Comparison of ENCODE assay signal across 8 cellular contexts in the genomic region with DNA sequence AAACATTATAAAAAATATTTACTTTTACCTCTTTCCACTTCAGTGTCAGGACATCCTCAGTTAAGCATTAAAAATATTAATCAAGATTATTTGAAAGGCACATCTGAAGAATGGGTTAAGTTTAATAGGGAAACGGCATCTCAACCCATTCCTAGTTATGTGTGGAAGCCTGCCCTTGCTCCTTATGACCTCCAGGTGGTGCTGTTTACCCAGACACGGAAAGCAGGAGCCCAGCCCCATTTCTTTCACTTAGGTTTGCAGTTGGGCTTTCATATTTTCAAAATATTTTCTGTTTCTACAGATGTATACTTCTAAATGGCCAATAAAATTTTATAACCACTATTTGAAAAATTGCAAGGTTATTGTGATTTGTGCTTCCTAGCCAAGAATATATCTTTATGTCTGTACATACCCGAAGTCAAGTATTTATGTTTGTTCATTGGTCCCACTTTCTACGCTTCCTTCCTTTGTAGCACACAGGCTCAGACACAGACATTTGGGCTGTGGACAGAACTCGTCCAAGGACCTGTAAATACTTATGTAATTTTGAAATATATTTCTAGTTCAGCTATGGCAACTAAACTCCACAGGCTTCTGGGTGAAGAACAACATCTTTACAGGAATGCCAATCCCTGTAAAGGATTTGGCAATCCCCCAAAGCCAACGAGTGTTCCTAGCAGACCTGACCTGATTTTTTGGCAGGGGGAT.
DNase-seq lines count a peak whose midpoint lies in the region; ATAC-seq, FAIRE-seq and TF ChIP-seq lines count a peak whose summit lies in the region.

No MANE protein-coding gene starts in this region.

- no peak overlapping the region for H3K27ac ChIP-seq in mesendoderm (ENCODE audit: low read depth, low read length)

- no peak overlapping the region for H2BK5ac ChIP-seq in mesendoderm (ENCODE audit: low read length)

- no peaks in the 10 kb centered on the region for H3K79me2 ChIP-seq in mesendoderm (ENCODE audit: control insufficient read depth, insufficient read depth, low read length)

- CTCF ChIA-PET in WTC11 (lab: Charles Lee), result no interaction called here

- no peaks in the 10 kb centered on the region for H3K27me3 Mint-ChIP-seq in WTC11 (ENCODE audit: low read depth)

- H3K27me3 ChIP-seq in mesendoderm (ENCODE audit: insufficient read depth, low read length, poor library complexity), result no peaks in the 10 kb centered on the region

- H3K4me2 ChIP-seq in mesendoderm (ENCODE audit: low read length), result no peak overlapping the region

- H3K36me3 ChIP-seq in mesendoderm (ENCODE audit: control insufficient read depth, insufficient read depth, low read length), result no peaks in the 10 kb centered on the region

- no peak overlapping the region for H3K4me3 ChIP-seq in mesendoderm (ENCODE audit: low read length)

- H3K4ac ChIP-seq in mesendoderm (ENCODE audit: low read depth, low read length), result no peak overlapping the region

- ATAC-seq in Right ventricle myocardium inferior (peak; percentile 84), HG02884 (IDR thresholded peaks at IDR 0.05; ENCODE audit: unreplicated experiment) (peak; percentile 40), WTC11 (peak; percentile 78)

- intact Hi-C loops in Right ventricle myocardium inferior (cut with DNase I), result loop anchor here (5.0 to 10.0 kb wide), 5 partner anchors 131 to 1749 kb away; no protein-coding TSS in a partner anchor
- intact Hi-C loops in cardiac septum (cut with DNase I), result loop anchor here (2.0 to 10.0 kb wide), 3 partner anchors 251 to 1749 kb away; no protein-coding TSS in a partner anchor

- no peak overlapping the region for H3K18ac ChIP-seq in mesendoderm (ENCODE audit: low read length)

- no peak overlapping the region for H3K4me3 Mint-ChIP-seq in WTC11

- no peak overlapping the region for H4K8ac ChIP-seq in mesendoderm (ENCODE audit: low read depth, low read length)

- no peak overlapping the region for H2BK120ac ChIP-seq in mesendoderm (ENCODE audit: low read depth, low read length)

- H3K9ac ChIP-seq in mesendoderm (ENCODE audit: low read length), result no peak overlapping the region

- DNase-seq in Right ventricle myocardium inferior (ENCODE audit: missing footprints) (no peak), cardiac septum (ENCODE audit: low spot score) (no peak), NCI-H2107 (lab: John Stamatoyannopoulos, UW) (peak; percentile 63), WTC11 (ENCODE audit: low spot score) (no peak), mesendoderm (peak; percentile 50), stromal cell of bone marrow (ENCODE audit: low read depth) (peak; percentile 51)

- H2AK5ac ChIP-seq in mesendoderm (ENCODE audit: low read length), result no peak overlapping the region

- no peak overlapping the region for H3K56ac ChIP-seq in mesendoderm (ENCODE audit: low read length)

- POLR2A ChIA-PET in WTC11 (lab: Charles Lee), result no interaction called here

- no CpG with 5 or more reads among the region's 6 CpGs for WGBS in mesendoderm (ENCODE audit: extremely low coverage, insufficient coverage, low lambda C conversion rate)

- no peak overlapping the region for H3K23ac ChIP-seq in mesendoderm (ENCODE audit: low read length)

- H3K9me3 Mint-ChIP-seq in WTC11, result peaks cover 3% of the 10 kb centered on the region; the same call in 1 of the 2 replicates

- H4K5ac ChIP-seq in mesendoderm (ENCODE audit: low read length), result no peak overlapping the region

- H3K4me1 Mint-ChIP-seq in WTC11, result peaks cover 13% of the 10 kb centered on the region

- peaks cover 2% of the 10 kb centered on the region for H3K36me3 Mint-ChIP-seq in WTC11

- no peaks in the 10 kb centered on the region for H3K4me1 ChIP-seq in mesendoderm (ENCODE audit: control insufficient read depth, low read depth, low read length)

- peak; percentile 96 for FAIRE-seq in endometrium (lab: Jason Lieb, UNC)

- no peak overlapping the region for H2BK15ac ChIP-seq in mesendoderm (replicated peaks; ENCODE audit: low read depth)

- H3K27ac Mint-ChIP-seq in WTC11, result no peak overlapping the region

- peak; percentile 90 for TF ChIP-seq CTCF in WTC11 (IDR thresholded peaks at IDR 0.05)

- H3K79me1 ChIP-seq in mesendoderm (ENCODE audit: low read length), result no peaks in the 10 kb centered on the region

TF ChIP-seq in WTC11, 78 proteins besides CTCF, POLR2A, EP300 and RAD21:
- TF ChIP-seq, protein P1, sequence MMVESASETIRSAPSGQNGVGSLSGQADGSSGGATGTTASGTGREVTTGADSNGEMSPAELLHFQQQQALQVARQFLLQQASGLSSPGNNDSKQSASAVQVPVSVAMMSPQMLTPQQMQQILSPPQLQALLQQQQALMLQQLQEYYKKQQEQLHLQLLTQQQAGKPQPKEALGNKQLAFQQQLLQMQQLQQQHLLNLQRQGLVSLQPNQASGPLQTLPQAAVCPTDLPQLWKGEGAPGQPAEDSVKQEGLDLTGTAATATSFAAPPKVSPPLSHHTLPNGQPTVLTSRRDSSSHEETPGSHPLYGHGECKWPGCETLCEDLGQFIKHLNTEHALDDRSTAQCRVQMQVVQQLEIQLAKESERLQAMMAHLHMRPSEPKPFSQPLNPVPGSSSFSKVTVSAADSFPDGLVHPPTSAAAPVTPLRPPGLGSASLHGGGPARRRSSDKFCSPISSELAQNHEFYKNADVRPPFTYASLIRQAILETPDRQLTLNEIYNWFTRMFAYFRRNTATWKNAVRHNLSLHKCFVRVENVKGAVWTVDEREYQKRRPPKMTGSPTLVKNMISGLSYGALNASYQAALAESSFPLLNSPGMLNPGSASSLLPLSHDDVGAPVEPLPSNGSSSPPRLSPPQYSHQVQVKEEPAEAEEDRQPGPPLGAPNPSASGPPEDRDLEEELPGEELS (CRISPR knock-in tag; IDR thresholded peaks at IDR 0.05), result no peak
- TF ChIP-seq GABPB1 (CRISPR knock-in tag; IDR thresholded peaks at IDR 0.05) (no peak), NR1H2 (CRISPR knock-in tag; IDR thresholded peaks at IDR 0.05) (no peak), ZNF232 (CRISPR knock-in tag; IDR thresholded peaks at IDR 0.05) (no peak), RELA (CRISPR knock-in tag; IDR thresholded peaks at IDR 0.05; ENCODE audit: borderline replicate concordance) (no peak), GTF2I (CRISPR knock-in tag; conservative IDR thresholded peaks at IDR 0.05) (no peak), ZNF263 (CRISPR knock-in tag; IDR thresholded peaks at IDR 0.05; ENCODE audit: low read depth) (no peak), NFYB (CRISPR knock-in tag; conservative IDR thresholded peaks at IDR 0.05; ENCODE audit: low read depth) (no peak), TCF7 (CRISPR knock-in tag; IDR thresholded peaks at IDR 0.05; ENCODE audit: low read depth) (no peak), JUN (CRISPR knock-in tag; IDR thresholded peaks at IDR 0.05) (no peak), OVOL2 (CRISPR knock-in tag; IDR thresholded peaks at IDR 0.05; ENCODE audit: borderline replicate concordance) (no peak), CREB1 (CRISPR knock-in tag; IDR thresholded peaks at IDR 0.05) (no peak), FOXK1 (CRISPR knock-in tag; IDR thresholded peaks at IDR 0.05) (no peak)
- TF ChIP-seq, protein P2, sequence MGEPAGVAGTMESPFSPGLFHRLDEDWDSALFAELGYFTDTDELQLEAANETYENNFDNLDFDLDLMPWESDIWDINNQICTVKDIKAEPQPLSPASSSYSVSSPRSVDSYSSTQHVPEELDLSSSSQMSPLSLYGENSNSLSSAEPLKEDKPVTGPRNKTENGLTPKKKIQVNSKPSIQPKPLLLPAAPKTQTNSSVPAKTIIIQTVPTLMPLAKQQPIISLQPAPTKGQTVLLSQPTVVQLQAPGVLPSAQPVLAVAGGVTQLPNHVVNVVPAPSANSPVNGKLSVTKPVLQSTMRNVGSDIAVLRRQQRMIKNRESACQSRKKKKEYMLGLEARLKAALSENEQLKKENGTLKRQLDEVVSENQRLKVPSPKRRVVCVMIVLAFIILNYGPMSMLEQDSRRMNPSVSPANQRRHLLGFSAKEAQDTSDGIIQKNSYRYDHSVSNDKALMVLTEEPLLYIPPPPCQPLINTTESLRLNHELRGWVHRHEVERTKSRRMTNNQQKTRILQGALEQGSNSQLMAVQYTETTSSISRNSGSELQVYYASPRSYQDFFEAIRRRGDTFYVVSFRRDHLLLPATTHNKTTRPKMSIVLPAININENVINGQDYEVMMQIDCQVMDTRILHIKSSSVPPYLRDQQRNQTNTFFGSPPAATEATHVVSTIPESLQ (CRISPR knock-in tag; IDR thresholded peaks at IDR 0.05), result no peak
- TF ChIP-seq, protein P3, sequence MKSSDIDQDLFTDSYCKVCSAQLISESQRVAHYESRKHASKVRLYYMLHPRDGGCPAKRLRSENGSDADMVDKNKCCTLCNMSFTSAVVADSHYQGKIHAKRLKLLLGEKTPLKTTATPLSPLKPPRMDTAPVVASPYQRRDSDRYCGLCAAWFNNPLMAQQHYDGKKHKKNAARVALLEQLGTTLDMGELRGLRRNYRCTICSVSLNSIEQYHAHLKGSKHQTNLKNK (CRISPR knock-in tag; IDR thresholded peaks at IDR 0.05), result no peak
- TF ChIP-seq, protein P4, sequence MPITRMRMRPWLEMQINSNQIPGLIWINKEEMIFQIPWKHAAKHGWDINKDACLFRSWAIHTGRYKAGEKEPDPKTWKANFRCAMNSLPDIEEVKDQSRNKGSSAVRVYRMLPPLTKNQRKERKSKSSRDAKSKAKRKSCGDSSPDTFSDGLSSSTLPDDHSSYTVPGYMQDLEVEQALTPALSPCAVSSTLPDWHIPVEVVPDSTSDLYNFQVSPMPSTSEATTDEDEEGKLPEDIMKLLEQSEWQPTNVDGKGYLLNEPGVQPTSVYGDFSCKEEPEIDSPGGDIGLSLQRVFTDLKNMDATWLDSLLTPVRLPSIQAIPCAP (CRISPR knock-in tag; IDR thresholded peaks at IDR 0.05), result no peak
- TF ChIP-seq, protein P5, sequence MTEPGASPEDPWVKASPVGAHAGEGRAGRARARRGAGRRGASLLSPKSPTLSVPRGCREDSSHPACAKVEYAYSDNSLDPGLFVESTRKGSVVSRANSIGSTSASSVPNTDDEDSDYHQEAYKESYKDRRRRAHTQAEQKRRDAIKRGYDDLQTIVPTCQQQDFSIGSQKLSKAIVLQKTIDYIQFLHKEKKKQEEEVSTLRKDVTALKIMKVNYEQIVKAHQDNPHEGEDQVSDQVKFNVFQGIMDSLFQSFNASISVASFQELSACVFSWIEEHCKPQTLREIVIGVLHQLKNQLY (CRISPR knock-in tag; IDR thresholded peaks at IDR 0.05), result no peak
- TF ChIP-seq, protein P6, sequence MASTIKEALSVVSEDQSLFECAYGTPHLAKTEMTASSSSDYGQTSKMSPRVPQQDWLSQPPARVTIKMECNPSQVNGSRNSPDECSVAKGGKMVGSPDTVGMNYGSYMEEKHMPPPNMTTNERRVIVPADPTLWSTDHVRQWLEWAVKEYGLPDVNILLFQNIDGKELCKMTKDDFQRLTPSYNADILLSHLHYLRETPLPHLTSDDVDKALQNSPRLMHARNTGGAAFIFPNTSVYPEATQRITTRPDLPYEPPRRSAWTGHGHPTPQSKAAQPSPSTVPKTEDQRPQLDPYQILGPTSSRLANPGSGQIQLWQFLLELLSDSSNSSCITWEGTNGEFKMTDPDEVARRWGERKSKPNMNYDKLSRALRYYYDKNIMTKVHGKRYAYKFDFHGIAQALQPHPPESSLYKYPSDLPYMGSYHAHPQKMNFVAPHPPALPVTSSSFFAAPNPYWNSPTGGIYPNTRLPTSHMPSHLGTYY (CRISPR knock-in tag; IDR thresholded peaks at IDR 0.05), result no peak

Comparison
In these comparisons a context has a peak if more than half of its experiments do, and no peak if none do; other contexts are left out.
1. DNase-seq: peak in NCI-H2107 (single experiment), mesendoderm (single experiment) and stromal cell of bone marrow (single experiment); none in Right ventricle myocardium inferior (single experiment), cardiac septum (single experiment) and WTC11 (single experiment).
2. Peak in every context shown above with its lines, with median percentiles within 50 percentile points of each other: ATAC-seq.